Comparison of ENCODE assay signal across 8 cellular contexts in genomic region chr16:58249780-58250478, GRCh38. TPM values are rescaled to one million over a fixed set of nuclear protein-coding genes. Genes with fewer than 3 reads are reported as not detected.
DNase-seq lines count a peak whose midpoint lies in the region; ATAC-seq and TF ChIP-seq lines count a peak whose summit lies in the region.

No MANE protein-coding gene starts in this region.

- H2BK120ac ChIP-seq in neuronal stem cell (ENCODE audit: low read depth, low read length): no peak overlapping the region

- no peaks in the 10 kb centered on the region for H3K9me3 ChIP-seq in neuronal stem cell (replicated peaks in 1 of 2; ENCODE audit: control insufficient read depth in 2 of 2, insufficient read depth in 1 of 2, low read depth in 1 of 2, low read length in 2 of 2)

- H3K27ac ChIP-seq in foreskin keratinocyte (peak overlapping the region; percentile 47), neuronal stem cell (replicated peaks; ENCODE audit: low read length) (no peak overlapping the region)

- H3K18ac ChIP-seq in neuronal stem cell (ENCODE audit: low read length): peak overlapping the region; percentile 44

- peaks cover 0 to 2% of the 10 kb centered on the region in 2 donors for H3K36me3 ChIP-seq in neuronal stem cell (replicated peaks in 1 of 2; ENCODE audit: control insufficient read depth in 2 of 2, insufficient read depth in 2 of 2, low read length in 2 of 2)

- H2AK5ac ChIP-seq in neuronal stem cell (ENCODE audit: low read depth, low read length): no peak overlapping the region

- H3K9ac ChIP-seq in neuronal stem cell (ENCODE audit: low read depth, low read length, poor library complexity): peak overlapping the region; percentile 93

- H2BK15ac ChIP-seq in neuronal stem cell (ENCODE audit: low read length): no peak overlapping the region

- no peak overlapping the region for H3K4ac ChIP-seq in neuronal stem cell (ENCODE audit: low read length)

- peak overlapping the region; percentile 78 for H3K4me2 ChIP-seq in neuronal stem cell (ENCODE audit: insufficient read depth, low read length, poor library complexity, severe bottlenecking)

- TF ChIP-seq CTCF in foreskin keratinocyte (conservative IDR thresholded peaks at IDR 0.05): peak; percentile 51

- H4K91ac ChIP-seq in neuronal stem cell (ENCODE audit: low read depth, low read length, poor library complexity): no peak overlapping the region

- H2AFZ ChIP-seq in neuronal stem cell (ENCODE audit: low read length): peak overlapping the region; percentile 98

- H3K4me1 ChIP-seq in foreskin keratinocyte (no peaks in the 10 kb centered on the region), neuronal stem cell (ENCODE audit: control insufficient read depth in 2 of 2, insufficient read depth in 1 of 2, low read depth in 1 of 2, low read length in 2 of 2) (peaks cover 0 to 2% of the 10 kb centered on the region in 2 donors)

- no peak overlapping the region for H3K14ac ChIP-seq in neuronal stem cell (ENCODE audit: low read length)

- H3K23ac ChIP-seq in neuronal stem cell (ENCODE audit: low read depth, low read length, poor library complexity): no peak overlapping the region

- peak overlapping the region; percentile 67 to 90 for H3K4me3 ChIP-seq in neuronal stem cell (ENCODE audit: low read length in 2 of 2)

- DNase-seq in DMS79 (lab: John Stamatoyannopoulos, UW) (peak; percentile 9), HuH-7 (ENCODE audit: low spot score) (peak; percentile 63), RPMI8226 (peak; percentile 95), foreskin keratinocyte (peak; percentile 60 to 81), neuronal stem cell (ENCODE audit: low spot score) (peak; percentile 71), stromal cell of bone marrow (ENCODE audit: low read depth) (peak; percentile 65)
- DNase-seq in activated effector memory CD4-positive, alpha-beta T cell treated with Interleukin-2 at 50 U/mL for 16 hours: peak; percentile 82

- H2BK5ac ChIP-seq in neuronal stem cell (ENCODE audit: low read length): no peak overlapping the region

- WGBS in neuronal stem cell (ENCODE audit: extremely low coverage in 2 of 2, insufficient read length in 2 of 2, insufficient replicate concordance in 1 of 2), 2 donors: no CpG with 5 or more reads among the region's 47 CpGs

- no peaks in the 10 kb centered on the region for H3K79me1 ChIP-seq in neuronal stem cell (ENCODE audit: low read depth, low read length)

- no peak overlapping the region for H2BK12ac ChIP-seq in neuronal stem cell (ENCODE audit: low read length)

- H4K8ac ChIP-seq in neuronal stem cell (ENCODE audit: low read depth, low read length): no peak overlapping the region

- ATAC-seq in GM21528 (IDR thresholded peaks at IDR 0.05; ENCODE audit: low FRiP score, unreplicated experiment) (peak; percentile 91), foreskin keratinocyte (peak; percentile 99)

- H3K27me3 ChIP-seq in foreskin keratinocyte (no peaks in the 10 kb centered on the region), neuronal stem cell (ENCODE audit: control insufficient read depth in 3 of 3, insufficient read depth in 3 of 3, low read depth in 1 of 3, low read length in 3 of 3) (peaks cover 0 to 21% (median 0%) of the 10 kb centered on the region in 3 experiments)

RNA-seq across cellular contexts. Expression of gene PRSS54, which starts 44.9 kb away (rescaled TPM):
- total RNA-seq in foreskin keratinocyte: not detected in 2 replicates
- not detected in 2 replicates for polyA plus RNA-seq in foreskin keratinocyte
- polyA plus RNA-seq in neuronal stem cell (2013, experiment 1 of 2): not detected
- not detected for polyA plus RNA-seq in neuronal stem cell (2013, experiment 2 of 2)

RNA-seq across cellular contexts. Expression of gene CSNK2A2, which starts 52.0 kb away (rescaled TPM):
- total RNA-seq in foreskin keratinocyte: 56.4 and 59.0 TPM in 2 replicates
- polyA plus RNA-seq in foreskin keratinocyte: 30.6 and 34.3 TPM in 2 replicates
- polyA plus RNA-seq in neuronal stem cell (2013, experiment 1 of 2): 62.4 TPM
- polyA plus RNA-seq in neuronal stem cell (2013, experiment 2 of 2): 63.2 TPM

Comparison
In these comparisons a context has a peak if more than half of its experiments do, and no peak if none do; other contexts are left out.
1. DNase-seq: peak in every context shown above with its lines; median percentile 95 in RPMI8226; 82 in activated effector memory CD4-positive, alpha-beta T cell treated with Interleukin-2 at 50 U/mL for 16 hours; 71 in neuronal stem cell; 70 in foreskin keratinocyte; 65 in stromal cell of bone marrow; 63 in HuH-7; 9 in DMS79.